In the genomic region with DNA sequence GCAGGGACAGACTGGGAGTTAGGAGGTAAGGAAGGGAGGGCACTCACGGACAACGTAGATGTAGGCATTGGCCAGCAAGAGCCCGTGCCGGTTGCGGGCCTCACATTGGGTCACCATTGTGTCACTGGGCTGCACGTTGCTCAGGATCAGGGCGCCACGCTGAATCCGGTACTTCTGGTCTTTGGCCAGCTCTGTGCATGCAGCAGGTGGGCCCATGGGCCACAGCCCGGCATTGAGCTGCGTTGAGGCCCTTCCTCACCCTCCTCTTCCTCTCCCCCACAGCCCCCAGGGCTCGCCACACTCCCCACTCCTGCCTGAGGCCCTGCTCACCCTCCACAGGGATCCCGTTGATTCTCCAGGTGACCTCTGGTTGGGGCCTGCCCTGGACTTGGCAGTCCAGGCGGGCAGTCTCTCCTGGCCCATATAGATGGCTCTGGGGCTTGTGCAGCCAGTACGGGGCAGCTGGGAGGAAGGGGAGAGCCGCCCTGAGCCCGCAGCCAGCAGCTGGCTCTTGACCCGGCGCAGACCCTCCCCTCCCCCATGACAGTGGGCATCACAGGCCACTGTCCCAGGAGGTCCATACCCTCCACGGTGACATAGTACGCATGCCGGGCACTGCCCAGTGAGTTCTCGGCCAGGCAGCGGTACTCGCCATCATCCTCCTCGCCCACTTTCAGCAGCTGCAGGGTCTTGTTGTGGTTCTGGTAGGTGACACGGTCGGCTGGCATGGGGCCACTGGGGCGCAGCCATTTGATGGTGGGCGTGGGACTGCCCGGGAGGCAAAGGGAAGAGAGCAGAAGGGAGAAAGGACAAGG, we compare ENCODE assay signal across 21 cellular contexts. TPM values are rescaled to one million over a fixed set of nuclear protein-coding genes. Genes with fewer than 3 reads are reported as not detected.
"Had no signal": no experiment of that assay in that cellular context is flagged by ENCODE, and none has a peak within 500 bp of the region (broad histone marks: within the 10 kb centered on the region; RNA-seq: fewer than 3 reads in every experiment).

No MANE protein-coding gene starts in this region.

- H3K4me1 ChIP-seq: left ventricle myocardium inferior, lower lobe of right lung, right atrium auricular region, sigmoid colon, suprapubic skin, thyroid gland had no signal

- H3K36me3 ChIP-seq: left ventricle myocardium inferior, lower lobe of right lung, neutrophil, right atrium auricular region, sigmoid colon, suprapubic skin, thyroid gland had no signal

- H3K27me3 ChIP-seq: right atrium auricular region, thyroid gland had no signal

- DNase-seq: cortex of kidney; effector memory CD4-positive, alpha-beta T cell; islet precursor cell; left ventricle myocardium inferior; lower lobe of right lung; mesenchymal stem cell; midbrain; nephron progenitor cell; small intestine; stimulated activated CD4-positive, alpha-beta T cell treated with anti-CD3 and anti-CD28 coated beads, Interleukin-2, amount 100 ng/mL, for 48 hours; stimulated activated naive CD4-positive, alpha-beta T cell treated with Interleukin-2 at 50 U/mL for 16 hours; thyroid gland had no signal

- H3K4me3 ChIP-seq: dorsolateral prefrontal cortex, left ventricle myocardium inferior, lower lobe of right lung, right atrium auricular region, sigmoid colon, suprapubic skin, thyroid gland had no signal

- H3K27ac ChIP-seq: left ventricle myocardium inferior, lower lobe of right lung, neutrophil, right atrium auricular region, sigmoid colon, suprapubic skin, thyroid gland had no signal

- ATAC-seq: esophagus mucosa, lower lobe of right lung had no signal

- H3K9me3 ChIP-seq: left ventricle myocardium inferior, lower lobe of right lung, neutrophil, right atrium auricular region, sigmoid colon, suprapubic skin, thyroid gland had no signal

RNA-seq across cellular contexts. Expression of gene AVPR2, which starts 34.8 kb away (rescaled TPM):
- total RNA-seq: fibroblast of lung, frontal cortex, osteocyte had no signal
